ENCODE assay signal across 30 cellular contexts in genomic region chr3:134916276-134916961, GRCh38.
"Had no signal": no experiment of that assay in that cellular context is flagged by ENCODE, and none has a peak within 500 bp of the region (broad histone marks: within the 10 kb centered on the region; RNA-seq: fewer than 3 reads in every experiment).

No MANE protein-coding gene starts in this region.

- H3K27me3 ChIP-seq: heart left ventricle, hepatocyte, neutrophil, sigmoid colon, thyroid gland, transverse colon, upper lobe of left lung had no signal

- H3K9me3 ChIP-seq: heart left ventricle, lower lobe of right lung, neutrophil, sigmoid colon, thyroid gland, transverse colon, upper lobe of left lung had no signal

- H3K36me3 ChIP-seq: heart left ventricle, lower lobe of right lung, neutrophil, sigmoid colon, thyroid gland, transverse colon, upper lobe of left lung had no signal

- H3K27ac ChIP-seq: heart left ventricle, hepatocyte, lower lobe of right lung, neutrophil, parathyroid adenoma, sigmoid colon, thyroid gland, transverse colon, upper lobe of left lung had no signal

- ATAC-seq: heart left ventricle; left cardiac atrium; left lobe of liver; left ventricle myocardium superior; lower lobe of right lung; naive thymus-derived CD8-positive, alpha-beta T cell; right cardiac atrium; stimulated activated memory B cell treated with anti-CD40 and anti-IgM and Interleukin-4, amounts not matched to agents 10 μg/mL and 1 μg/mL and 100 μg/mL, for 72 hours; stimulated activated naive CD8-positive, alpha-beta T cell treated with anti-CD3 and anti-CD28 coated beads, Interleukin-15, amount 100 ng/mL, for 72 hours had no signal

- H3K4me1 ChIP-seq: heart left ventricle, lower lobe of right lung, parathyroid adenoma, thyroid gland, transverse colon, upper lobe of left lung had no signal

- DNase-seq: glutamatergic neuron; heart left ventricle; islet precursor cell; kidney glomerular epithelial cell; left cardiac atrium; left ventricle myocardium superior; lower lobe of right lung; mammary epithelial cell; mesenchymal stem cell; naive thymus-derived CD8-positive, alpha-beta T cell; occipital lobe; retina; right cardiac atrium; sigmoid colon; small intestine; stimulated activated CD4-positive, alpha-beta T cell treated with anti-CD3 and anti-CD28 coated beads, Interleukin-1b, Interleukin-23, amount 100 ng/mL, for 48 hours; stimulated activated CD4-positive, alpha-beta T cell treated with anti-CD3 and anti-CD28 coated beads, Interleukin-2, amount 100 ng/mL, for 48 hours; stimulated activated CD4-positive, alpha-beta T cell treated with anti-CD3 and anti-CD28 coated beads, Interleukin-4, amount 100 ng/mL, for 4 hours; stimulated activated CD8-positive, alpha-beta memory T cell treated with anti-CD3 and anti-CD28 coated beads, Interleukin-4, amount 100 ng/mL, for 48 hours; stimulated activated naive CD4-positive, alpha-beta T cell treated with Interleukin-2 at 50 U/mL for 16 hours; stimulated activated naive CD8-positive, alpha-beta T cell treated with anti-CD3 and anti-CD28 coated beads, Interleukin-15, amount 100 ng/mL, for 72 hours; substantia nigra; thyroid gland; transverse colon had no signal

- H3K4me3 ChIP-seq: heart left ventricle, hepatocyte, lower lobe of right lung, sigmoid colon, thyroid gland, transverse colon, upper lobe of left lung had no signal
